Comparison of ENCODE assay signal across 1 cellular context in the genomic region with DNA sequence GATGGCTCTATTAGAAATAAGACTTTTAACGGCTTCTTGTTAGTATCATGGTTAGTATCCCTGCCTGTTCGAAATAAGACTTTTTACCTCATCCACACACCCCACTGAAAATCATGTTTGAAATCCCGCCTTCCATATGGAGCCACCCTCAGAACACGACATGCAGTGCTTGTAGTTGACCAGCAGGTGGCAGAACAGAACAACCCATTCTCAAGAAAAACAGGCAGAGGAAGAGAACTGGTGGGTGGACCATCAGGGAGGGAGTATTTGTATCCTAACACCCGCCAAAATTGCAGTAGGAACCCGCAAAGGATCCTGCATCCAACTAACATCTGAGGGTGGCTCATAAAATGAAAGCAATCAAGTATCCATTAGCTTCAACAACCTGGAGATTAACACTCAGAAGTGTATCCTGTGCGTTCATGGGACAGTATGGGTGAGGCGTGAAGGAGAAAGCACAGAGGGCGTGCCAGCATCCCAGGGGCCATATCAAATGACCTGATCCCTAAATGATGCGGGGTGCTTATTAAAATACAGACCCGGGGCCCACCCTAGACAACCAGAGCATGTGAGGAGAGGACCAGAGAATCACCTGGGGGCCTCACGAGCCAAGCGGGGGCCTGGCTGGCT.
A peak's percentile ranks its signal among the peaks of the same experiment; 100 is the strongest.
TF ChIP-seq lines count a peak whose summit lies in the region.

No MANE protein-coding gene starts in this region.

TF ChIP-seq in HEK293, 187 proteins besides CTCF, POLR2A, EP300 and RAD21 (continued from another document):
- TF ChIP-seq, protein P1, sequence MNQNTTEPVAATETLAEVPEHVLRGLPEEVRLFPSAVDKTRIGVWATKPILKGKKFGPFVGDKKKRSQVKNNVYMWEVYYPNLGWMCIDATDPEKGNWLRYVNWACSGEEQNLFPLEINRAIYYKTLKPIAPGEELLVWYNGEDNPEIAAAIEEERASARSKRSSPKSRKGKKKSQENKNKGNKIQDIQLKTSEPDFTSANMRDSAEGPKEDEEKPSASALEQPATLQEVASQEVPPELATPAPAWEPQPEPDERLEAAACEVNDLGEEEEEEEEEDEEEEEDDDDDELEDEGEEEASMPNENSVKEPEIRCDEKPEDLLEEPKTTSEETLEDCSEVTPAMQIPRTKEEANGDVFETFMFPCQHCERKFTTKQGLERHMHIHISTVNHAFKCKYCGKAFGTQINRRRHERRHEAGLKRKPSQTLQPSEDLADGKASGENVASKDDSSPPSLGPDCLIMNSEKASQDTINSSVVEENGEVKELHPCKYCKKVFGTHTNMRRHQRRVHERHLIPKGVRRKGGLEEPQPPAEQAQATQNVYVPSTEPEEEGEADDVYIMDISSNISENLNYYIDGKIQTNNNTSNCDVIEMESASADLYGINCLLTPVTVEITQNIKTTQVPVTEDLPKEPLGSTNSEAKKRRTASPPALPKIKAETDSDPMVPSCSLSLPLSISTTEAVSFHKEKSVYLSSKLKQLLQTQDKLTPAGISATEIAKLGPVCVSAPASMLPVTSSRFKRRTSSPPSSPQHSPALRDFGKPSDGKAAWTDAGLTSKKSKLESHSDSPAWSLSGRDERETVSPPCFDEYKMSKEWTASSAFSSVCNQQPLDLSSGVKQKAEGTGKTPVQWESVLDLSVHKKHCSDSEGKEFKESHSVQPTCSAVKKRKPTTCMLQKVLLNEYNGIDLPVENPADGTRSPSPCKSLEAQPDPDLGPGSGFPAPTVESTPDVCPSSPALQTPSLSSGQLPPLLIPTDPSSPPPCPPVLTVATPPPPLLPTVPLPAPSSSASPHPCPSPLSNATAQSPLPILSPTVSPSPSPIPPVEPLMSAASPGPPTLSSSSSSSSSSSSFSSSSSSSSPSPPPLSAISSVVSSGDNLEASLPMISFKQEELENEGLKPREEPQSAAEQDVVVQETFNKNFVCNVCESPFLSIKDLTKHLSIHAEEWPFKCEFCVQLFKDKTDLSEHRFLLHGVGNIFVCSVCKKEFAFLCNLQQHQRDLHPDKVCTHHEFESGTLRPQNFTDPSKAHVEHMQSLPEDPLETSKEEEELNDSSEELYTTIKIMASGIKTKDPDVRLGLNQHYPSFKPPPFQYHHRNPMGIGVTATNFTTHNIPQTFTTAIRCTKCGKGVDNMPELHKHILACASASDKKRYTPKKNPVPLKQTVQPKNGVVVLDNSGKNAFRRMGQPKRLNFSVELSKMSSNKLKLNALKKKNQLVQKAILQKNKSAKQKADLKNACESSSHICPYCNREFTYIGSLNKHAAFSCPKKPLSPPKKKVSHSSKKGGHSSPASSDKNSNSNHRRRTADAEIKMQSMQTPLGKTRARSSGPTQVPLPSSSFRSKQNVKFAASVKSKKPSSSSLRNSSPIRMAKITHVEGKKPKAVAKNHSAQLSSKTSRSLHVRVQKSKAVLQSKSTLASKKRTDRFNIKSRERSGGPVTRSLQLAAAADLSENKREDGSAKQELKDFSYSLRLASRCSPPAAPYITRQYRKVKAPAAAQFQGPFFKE (tag by site-specific recombination; IDR thresholded peaks at IDR 0.05; ENCODE audit: borderline replicate concordance): no peak
- peak; percentile 57; the same call in 1 of the 2 replicates for TF ChIP-seq ZNF366 (tag by site-specific recombination; conservative IDR thresholded peaks at IDR 0.05)
- no peak for TF ChIP-seq ZNF768 (tag by site-specific recombination; IDR thresholded peaks at IDR 0.05)
- TF ChIP-seq, protein P2, sequence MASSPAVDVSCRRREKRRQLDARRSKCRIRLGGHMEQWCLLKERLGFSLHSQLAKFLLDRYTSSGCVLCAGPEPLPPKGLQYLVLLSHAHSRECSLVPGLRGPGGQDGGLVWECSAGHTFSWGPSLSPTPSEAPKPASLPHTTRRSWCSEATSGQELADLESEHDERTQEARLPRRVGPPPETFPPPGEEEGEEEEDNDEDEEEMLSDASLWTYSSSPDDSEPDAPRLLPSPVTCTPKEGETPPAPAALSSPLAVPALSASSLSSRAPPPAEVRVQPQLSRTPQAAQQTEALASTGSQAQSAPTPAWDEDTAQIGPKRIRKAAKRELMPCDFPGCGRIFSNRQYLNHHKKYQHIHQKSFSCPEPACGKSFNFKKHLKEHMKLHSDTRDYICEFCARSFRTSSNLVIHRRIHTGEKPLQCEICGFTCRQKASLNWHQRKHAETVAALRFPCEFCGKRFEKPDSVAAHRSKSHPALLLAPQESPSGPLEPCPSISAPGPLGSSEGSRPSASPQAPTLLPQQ (tag by site-specific recombination; IDR thresholded peaks at IDR 0.05): 0 out of 2 replicates have a peak, but pooled peaks have one; percentile 31
- peak; percentile 93 for TF ChIP-seq ZNF660 (tag by site-specific recombination; IDR thresholded peaks at IDR 0.05)
- 0 out of 2 replicates have a peak, but pooled peaks have one; percentile 17 for TF ChIP-seq ZNF184 (tag by site-specific recombination; IDR thresholded peaks at IDR 0.05)
- TF ChIP-seq ZNF621 (tag by site-specific recombination; IDR thresholded peaks at IDR 0.05): no peak
- TF ChIP-seq, protein P3, sequence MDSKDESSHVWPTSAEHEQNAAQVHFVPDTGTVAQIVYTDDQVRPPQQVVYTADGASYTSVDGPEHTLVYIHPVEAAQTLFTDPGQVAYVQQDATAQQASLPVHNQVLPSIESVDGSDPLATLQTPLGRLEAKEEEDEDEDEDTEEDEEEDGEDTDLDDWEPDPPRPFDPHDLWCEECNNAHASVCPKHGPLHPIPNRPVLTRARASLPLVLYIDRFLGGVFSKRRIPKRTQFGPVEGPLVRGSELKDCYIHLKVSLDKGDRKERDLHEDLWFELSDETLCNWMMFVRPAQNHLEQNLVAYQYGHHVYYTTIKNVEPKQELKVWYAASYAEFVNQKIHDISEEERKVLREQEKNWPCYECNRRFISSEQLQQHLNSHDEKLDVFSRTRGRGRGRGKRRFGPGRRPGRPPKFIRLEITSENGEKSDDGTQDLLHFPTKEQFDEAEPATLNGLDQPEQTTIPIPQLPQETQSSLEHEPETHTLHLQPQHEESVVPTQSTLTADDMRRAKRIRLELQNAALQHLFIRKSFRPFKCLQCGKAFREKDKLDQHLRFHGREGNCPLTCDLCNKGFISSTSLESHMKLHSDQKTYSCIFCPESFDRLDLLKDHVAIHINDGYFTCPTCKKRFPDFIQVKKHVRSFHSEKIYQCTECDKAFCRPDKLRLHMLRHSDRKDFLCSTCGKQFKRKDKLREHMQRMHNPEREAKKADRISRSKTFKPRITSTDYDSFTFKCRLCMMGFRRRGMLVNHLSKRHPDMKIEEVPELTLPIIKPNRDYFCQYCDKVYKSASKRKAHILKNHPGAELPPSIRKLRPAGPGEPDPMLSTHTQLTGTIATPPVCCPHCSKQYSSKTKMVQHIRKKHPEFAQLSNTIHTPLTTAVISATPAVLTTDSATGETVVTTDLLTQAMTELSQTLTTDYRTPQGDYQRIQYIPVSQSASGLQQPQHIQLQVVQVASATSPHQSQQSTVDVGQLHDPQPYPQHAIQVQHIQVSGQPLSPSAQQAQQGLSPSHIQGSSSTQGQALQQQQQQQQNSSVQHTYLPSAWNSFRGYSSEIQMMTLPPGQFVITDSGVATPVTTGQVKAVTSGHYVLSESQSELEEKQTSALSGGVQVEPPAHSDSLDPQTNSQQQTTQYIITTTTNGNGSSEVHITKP (tag by site-specific recombination; IDR thresholded peaks at IDR 0.05): peak; percentile 12; the same call in 1 of the 2 replicates
- TF ChIP-seq ZBTB1 (tag by site-specific recombination; IDR thresholded peaks at IDR 0.05): no peak
- TF ChIP-seq, protein P4, sequence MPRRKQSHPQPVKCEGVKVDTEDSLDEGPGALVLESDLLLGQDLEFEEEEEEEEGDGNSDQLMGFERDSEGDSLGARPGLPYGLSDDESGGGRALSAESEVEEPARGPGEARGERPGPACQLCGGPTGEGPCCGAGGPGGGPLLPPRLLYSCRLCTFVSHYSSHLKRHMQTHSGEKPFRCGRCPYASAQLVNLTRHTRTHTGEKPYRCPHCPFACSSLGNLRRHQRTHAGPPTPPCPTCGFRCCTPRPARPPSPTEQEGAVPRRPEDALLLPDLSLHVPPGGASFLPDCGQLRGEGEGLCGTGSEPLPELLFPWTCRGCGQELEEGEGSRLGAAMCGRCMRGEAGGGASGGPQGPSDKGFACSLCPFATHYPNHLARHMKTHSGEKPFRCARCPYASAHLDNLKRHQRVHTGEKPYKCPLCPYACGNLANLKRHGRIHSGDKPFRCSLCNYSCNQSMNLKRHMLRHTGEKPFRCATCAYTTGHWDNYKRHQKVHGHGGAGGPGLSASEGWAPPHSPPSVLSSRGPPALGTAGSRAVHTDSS (tag by site-specific recombination; IDR thresholded peaks at IDR 0.05): no peak
- TF ChIP-seq ZNF221 (tag by site-specific recombination; IDR thresholded peaks at IDR 0.05; ENCODE audit: borderline replicate concordance): no peak
- TF ChIP-seq ZNF585B (tag by site-specific recombination; IDR thresholded peaks at IDR 0.05): no peak
- TF ChIP-seq ZNF654 (tag by site-specific recombination; IDR thresholded peaks at IDR 0.05; ENCODE audit: low read depth): peak; percentile 94
- TF ChIP-seq ZBTB48 (tag by site-specific recombination; IDR thresholded peaks at IDR 0.05): peak; percentile 71; the same call in 1 of the 2 replicates
- TF ChIP-seq ZBTB17 (tag by site-specific recombination; IDR thresholded peaks at IDR 0.05): 0 out of 2 replicates have a peak, but pooled peaks have one; percentile 14
